In genomic region chr6:6368684-6369052, GRCh38 we compare ENCODE assay signal across 21 cellular contexts. TPM values are rescaled to one million over a fixed set of nuclear protein-coding genes. Genes with fewer than 3 reads are reported as not detected.
"Had no signal": no experiment of that assay in that cellular context is flagged by ENCODE, and none has a peak within 500 bp of the region (broad histone marks: within the 10 kb centered on the region; RNA-seq: fewer than 3 reads in every experiment).

No MANE protein-coding gene starts in this region.

- H3K36me3 ChIP-seq: heart left ventricle, neutrophil, right lobe of liver, spleen had no signal

- H3K4me3 ChIP-seq: dorsolateral prefrontal cortex, heart left ventricle, psoas muscle, right lobe of liver, spleen had no signal

- DNase-seq: cortex of kidney; dorsolateral prefrontal cortex; effector CD8-positive, alpha-beta T cell; foreskin melanocyte; heart left ventricle; hippocampal formation; left colon; mammary epithelial cell; naive thymus-derived CD8-positive, alpha-beta T cell; psoas muscle; retina; right lobe of liver; spleen; stimulated activated CD4-positive, alpha-beta T cell treated with anti-CD3 and anti-CD28 coated beads, Interleukin-15, amount 100 ng/mL, for 24 hours; stimulated activated CD4-positive, alpha-beta T cell treated with anti-CD3 and anti-CD28 coated beads, Interleukin-1b, Interleukin-23, amount 100 ng/mL, for 48 hours; stimulated activated CD4-positive, alpha-beta T cell treated with anti-CD3 and anti-CD28 coated beads, Interleukin-4, amount 100 ng/mL, for 24 hours; stimulated activated naive CD4-positive, alpha-beta T cell; trophoblast cell had no signal

- ATAC-seq: left colon; naive thymus-derived CD8-positive, alpha-beta T cell; psoas muscle; right lobe of liver had no signal

- H3K9me3 ChIP-seq: neutrophil, psoas muscle, right lobe of liver had no signal

- H3K27ac ChIP-seq: dorsolateral prefrontal cortex, heart left ventricle, neutrophil, psoas muscle, right lobe of liver, spleen had no signal

- H3K4me1 Mint-ChIP-seq: naive thymus-derived CD8-positive, alpha-beta T cell had no signal

- H3K4me1 ChIP-seq: heart left ventricle, psoas muscle, right lobe of liver, spleen had no signal

- H3K27me3 ChIP-seq: heart left ventricle, neutrophil, right lobe of liver, spleen had no signal

- H3K4me3 Mint-ChIP-seq: naive thymus-derived CD8-positive, alpha-beta T cell had no signal

- H3K27ac Mint-ChIP-seq: naive thymus-derived CD8-positive, alpha-beta T cell had no signal

RNA-seq across cellular contexts. Expression of gene F13A1, which starts 48.2 kb away (rescaled TPM):
- total RNA-seq: glomerular endothelial cell, mammary epithelial cell had no signal
- polyA plus RNA-seq: mammary epithelial cell, neural cell had no signal
